ENCODE assay signal across 1 cellular context in the genomic region with DNA sequence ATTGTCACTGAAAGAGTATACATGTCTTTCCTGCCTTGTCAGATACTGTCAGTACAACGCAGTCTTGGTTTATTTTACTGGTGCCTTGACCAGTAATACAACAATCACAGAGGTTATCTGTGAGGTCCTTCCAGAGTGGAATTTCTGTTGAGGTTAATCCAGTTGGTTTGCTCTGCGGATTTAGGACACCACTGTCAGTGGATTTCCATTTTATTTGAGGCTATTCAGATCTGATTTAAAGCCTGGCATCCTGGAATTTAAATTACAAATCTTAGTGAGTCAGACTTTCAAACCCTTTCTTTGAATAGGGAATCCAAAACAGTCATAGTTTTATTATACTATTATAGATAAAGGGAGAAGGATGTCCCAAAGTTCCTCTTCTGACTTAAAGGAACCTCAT.
TF ChIP-seq lines count a peak whose summit lies in the region.

No MANE protein-coding gene starts in this region.

TF ChIP-seq in endothelial cell of umbilical vein, 7 proteins besides CTCF, POLR2A, EP300 and RAD21:
- no peak for TF ChIP-seq JUN (IDR thresholded peaks at IDR 0.05; ENCODE audit: borderline replicate concordance, insufficient read depth, insufficient read length, low read depth)
